Comparison of ENCODE assay signal across 8 cellular contexts in the genomic region with DNA sequence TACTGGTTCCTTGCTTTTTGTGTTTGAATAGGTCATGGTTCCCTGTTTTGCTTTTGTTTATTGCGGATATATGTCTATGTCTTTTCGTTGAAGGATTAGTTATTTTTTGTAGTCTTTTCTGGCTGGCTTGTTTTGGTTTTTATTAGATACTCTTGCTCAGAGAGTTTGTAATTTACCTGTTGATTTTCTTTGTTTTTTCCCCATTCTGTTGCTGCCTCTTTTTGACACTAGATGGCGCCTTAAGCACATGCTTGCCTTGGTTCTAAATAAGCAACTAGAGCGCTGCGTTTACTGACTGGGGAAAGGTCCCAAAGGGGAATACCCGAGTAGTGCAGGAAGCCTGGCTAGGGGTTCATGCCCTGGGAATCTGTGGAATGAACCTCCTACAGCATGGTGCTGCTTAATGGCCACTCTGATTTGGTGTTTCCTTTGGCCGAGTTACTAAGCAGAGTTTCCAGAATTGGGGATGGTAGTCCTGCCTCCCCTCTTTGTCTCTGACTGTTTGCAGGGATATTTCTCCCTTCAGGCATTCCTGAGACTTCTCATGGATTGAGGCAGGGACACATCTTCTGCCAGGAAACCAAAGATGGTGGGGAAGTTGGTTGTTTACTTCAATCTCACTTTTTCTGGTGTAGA.
DNase-seq lines count a peak whose midpoint lies in the region; ATAC-seq and TF ChIP-seq lines count a peak whose summit lies in the region.

No MANE protein-coding gene starts in this region.

- no peaks in the 10 kb centered on the region for H3K4me1 ChIP-seq in esophagus muscularis mucosa

- no peak for TF ChIP-seq POLR2A in esophagus muscularis mucosa (IDR thresholded peaks at IDR 0.05; ENCODE audit: low read depth)

- intact Hi-C loops in esophagus muscularis mucosa (cut with DNase I): no loop called here
- intact Hi-C loops in left colon (cut with DNase I, micrococcal nuclease): no loop called here

- H3K4me3 ChIP-seq in esophagus muscularis mucosa: no peak overlapping the region

- 15% methylated on average over 6 of the region's 7 CpGs for WGBS in esophagus muscularis mucosa

- peak in 1 of 3 experiments; percentile 18 for TF ChIP-seq CTCF in esophagus muscularis mucosa (IDR thresholded peaks at IDR 0.05)

- peak; percentile 55 for DNase-seq in Caki2 (ENCODE audit: low read depth)
- peak; percentile 74 for DNase-seq in HEK293T (ENCODE audit: extremely low spot score)
- DNase-seq in SHP77 treated with DMSO at 0.1 percent for 48 hours (lab: John Stamatoyannopoulos, UW): peak; percentile 55
- peak; percentile 84 for DNase-seq in iPS-NIHi7 (ENCODE audit: extremely low spot score)
- no peak for DNase-seq in UCSD-AML1 (lab: John Stamatoyannopoulos, UW; ENCODE audit: unreplicated experiment)
- no peak for DNase-seq in esophagus muscularis mucosa (ENCODE audit: extremely low spot score)
- DNase-seq in left colon: no peak

- no peak for TF ChIP-seq EP300 in esophagus muscularis mucosa (IDR thresholded peaks at IDR 0.05)

- CTCF ChIA-PET in HEK293T (lab: Yijun Ruan, JAX): no interaction called here

- in situ Hi-C loops in Caki2 (cut with HindIII; ENCODE audit: low pct_unique_long_range_greater_than_20kb, low sequenced_read_pairs): no loop called here

- ATAC-seq in HG03108 (IDR thresholded peaks at IDR 0.05; ENCODE audit: unreplicated experiment) (no peak), left colon (no peak)

- H3K27ac ChIP-seq in esophagus muscularis mucosa (replicated peaks in 1 of 4): no peak overlapping the region

- H3K36me3 ChIP-seq in esophagus muscularis mucosa: no peaks in the 10 kb centered on the region

- POLR2A ChIA-PET in HEK293T (lab: Yijun Ruan, JAX): no interaction called here

- peaks cover 0 to 53% (median 0%) of the 10 kb centered on the region in 4 donors for H3K27me3 ChIP-seq in esophagus muscularis mucosa

- peaks cover 0 to 39% (median 33%) of the 10 kb centered on the region in 4 donors for H3K9me3 ChIP-seq in esophagus muscularis mucosa

TF ChIP-seq in HEK293T, 16 proteins besides CTCF, POLR2A, EP300 and RAD21:
- TF ChIP-seq ZNF384 (IDR thresholded peaks at IDR 0.05): no peak
- no peak for TF ChIP-seq ARNT (IDR thresholded peaks at IDR 0.05)
- 0 out of 2 replicates have a peak, but pooled peaks have one; percentile 44 for TF ChIP-seq FOXK2 (IDR thresholded peaks at IDR 0.05)
- no peak for TF ChIP-seq BHLHE40 (IDR thresholded peaks at IDR 0.05; ENCODE audit: borderline replicate concordance)
- TF ChIP-seq NFRKB (IDR thresholded peaks at IDR 0.05): no peak
- no peak for TF ChIP-seq FOXA1 (IDR thresholded peaks at IDR 0.05)
- TF ChIP-seq CTBP1 (IDR thresholded peaks at IDR 0.05; ENCODE audit: borderline replicate concordance): peak; percentile 66; the same call in 1 of the 2 replicates
- TF ChIP-seq TARDBP (IDR thresholded peaks at IDR 0.05): no peak
- no peak for TF ChIP-seq SP1 (IDR thresholded peaks at IDR 0.05)
- no peak for TF ChIP-seq ELF4 (IDR thresholded peaks at IDR 0.05)
- TF ChIP-seq L3MBTL2 (conservative IDR thresholded peaks at IDR 0.05): no peak
- TF ChIP-seq HDGF (IDR thresholded peaks at IDR 0.05; ENCODE audit: borderline replicate concordance): no peak
- TF ChIP-seq SUZ12 (IDR thresholded peaks at IDR 0.05): no peak
- TF ChIP-seq FOXM1 (IDR thresholded peaks at IDR 0.05; ENCODE audit: borderline replicate concordance): 0 out of 2 replicates have a peak, but pooled peaks have one; percentile 6
- no peak for TF ChIP-seq LEF1 (IDR thresholded peaks at IDR 0.05; ENCODE audit: borderline replicate concordance)
- TF ChIP-seq, protein P1, sequence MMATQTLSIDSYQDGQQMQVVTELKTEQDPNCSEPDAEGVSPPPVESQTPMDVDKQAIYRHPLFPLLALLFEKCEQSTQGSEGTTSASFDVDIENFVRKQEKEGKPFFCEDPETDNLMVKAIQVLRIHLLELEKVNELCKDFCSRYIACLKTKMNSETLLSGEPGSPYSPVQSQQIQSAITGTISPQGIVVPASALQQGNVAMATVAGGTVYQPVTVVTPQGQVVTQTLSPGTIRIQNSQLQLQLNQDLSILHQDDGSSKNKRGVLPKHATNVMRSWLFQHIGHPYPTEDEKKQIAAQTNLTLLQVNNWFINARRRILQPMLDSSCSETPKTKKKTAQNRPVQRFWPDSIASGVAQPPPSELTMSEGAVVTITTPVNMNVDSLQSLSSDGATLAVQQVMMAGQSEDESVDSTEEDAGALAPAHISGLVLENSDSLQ (IDR thresholded peaks at IDR 0.05): no peak

Comparison
In these comparisons a context has a peak if more than half of its experiments do, and no peak if none do; other contexts are left out.
1. DNase-seq: peak in Caki2 (single experiment), HEK293T (single experiment), SHP77 treated with DMSO at 0.1 percent for 48 hours (single experiment) and iPS-NIHi7 (single experiment); none in UCSD-AML1 (single experiment), esophagus muscularis mucosa (single experiment) and left colon (0 of 2).